Comparison of ENCODE assay signal across 8 cellular contexts in the genomic region with DNA sequence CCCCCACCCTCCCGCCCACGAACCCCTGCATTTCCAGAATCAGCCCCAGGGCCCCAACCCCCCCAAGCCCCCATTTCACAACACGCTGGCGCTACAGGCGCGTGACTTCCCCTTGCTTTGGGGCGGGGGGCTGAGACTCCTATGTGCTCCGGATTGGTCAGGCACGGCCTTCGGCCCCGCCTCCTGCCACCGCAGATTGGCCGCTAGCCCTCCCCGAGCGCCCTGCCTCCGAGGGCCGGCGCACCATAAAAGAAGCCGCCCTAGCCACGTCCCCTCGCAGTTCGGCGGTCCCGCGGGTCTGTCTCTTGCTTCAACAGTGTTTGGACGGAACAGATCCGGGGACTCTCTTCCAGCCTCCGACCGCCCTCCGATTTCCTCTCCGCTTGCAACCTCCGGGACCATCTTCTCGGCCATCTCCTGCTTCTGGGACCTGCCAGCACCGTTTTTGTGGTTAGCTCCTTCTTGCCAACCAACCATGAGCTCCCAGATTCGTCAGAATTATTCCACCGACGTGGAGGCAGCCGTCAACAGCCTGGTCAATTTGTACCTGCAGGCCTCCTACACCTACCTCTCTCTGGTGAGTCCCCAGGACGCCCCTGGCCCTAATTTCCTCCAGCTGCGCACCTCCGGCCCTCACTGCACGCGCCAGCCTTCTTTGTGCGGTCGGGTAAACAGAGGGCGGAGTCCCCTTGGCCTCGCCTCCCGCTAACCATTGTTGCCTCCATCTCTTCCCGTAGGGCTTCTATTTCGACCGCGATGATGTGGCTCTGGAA. TPM values are rescaled to one million over a fixed set of nuclear protein-coding genes. Genes with fewer than 3 reads are reported as not detected.
DNase-seq lines count a peak whose midpoint lies in the region; ATAC-seq and TF ChIP-seq lines count a peak whose summit lies in the region.

A gene (plus strand): TSS at position 277 of the 773 bp plus-strand sequence. CDS start 199 bp downstream, at position 476.

- H3K27ac Mint-ChIP-seq in activated T-helper 1 cell treated with anti-CD3 and anti-CD28 coated beads, Interleukin-12 subunit alpha, Interleukin-12 subunit beta, Interleukin-2, Interleukin-4 antibody, amounts not matched to agents 30 ng/mL and 10 ng/mL and 1 ng/mL, durations not matched to agents 14 hours and 24 hours and 36 hours: peak within 1 kb of the TSS; percentile 96
- peak within 1 kb of the TSS; percentile 96 to 99 (median 98) for H3K27ac Mint-ChIP-seq in naive B cell
- H3K27ac Mint-ChIP-seq in stimulated activated effector memory CD8-positive, alpha-beta T cell treated with anti-CD3 and anti-CD28 coated beads, Interleukin-12 subunit alpha, Interleukin-12 subunit beta, amount 100 ng/mL, for 72 hours: peak within 1 kb of the TSS; percentile 100

- H3K36me3 Mint-ChIP-seq in activated T-helper 1 cell treated with anti-CD3 and anti-CD28 coated beads, Interleukin-12 subunit alpha, Interleukin-12 subunit beta, Interleukin-2, Interleukin-4 antibody, amounts not matched to agents 30 ng/mL and 10 ng/mL and 1 ng/mL, durations not matched to agents 14 hours and 24 hours and 36 hours (ENCODE audit: low read depth): peaks cover 25% of the 10 kb centered on the region
- peaks cover 5 to 12% of the 10 kb centered on the region in 2 donors for H3K36me3 Mint-ChIP-seq in naive B cell
- peaks cover 100% of the 10 kb centered on the region for H3K36me3 Mint-ChIP-seq in stimulated activated effector memory CD8-positive, alpha-beta T cell treated with anti-CD3 and anti-CD28 coated beads, Interleukin-12 subunit alpha, Interleukin-12 subunit beta, amount 100 ng/mL, for 72 hours

- peak in 3 of 4 donors; percentile 33 to 99 (median 99) for TF ChIP-seq POLR2A in esophagus squamous epithelium (IDR thresholded peaks at IDR 0.05)

- H3K4me1 ChIP-seq in esophagus squamous epithelium: peaks cover 43 to 72% (median 44%) of the 10 kb centered on the region in 3 donors

- ATAC-seq in GM21825 (IDR thresholded peaks at IDR 0.05; ENCODE audit: unreplicated experiment): peak; percentile 53
- ATAC-seq in naive B cell (ENCODE audit: low read depth in 2 of 2): peak; percentile 84 to 86
- ATAC-seq in stimulated activated effector memory CD8-positive, alpha-beta T cell treated with anti-CD3 and anti-CD28 coated beads, Interleukin-12 subunit alpha, Interleukin-12 subunit beta, amount 100 ng/mL, for 72 hours: peak; percentile 80

- peak within 1 kb of the TSS; percentile 84 to 95 (median 94) for H3K27ac ChIP-seq in esophagus squamous epithelium

- H3K27me3 Mint-ChIP-seq in activated T-helper 1 cell treated with anti-CD3 and anti-CD28 coated beads, Interleukin-12 subunit alpha, Interleukin-12 subunit beta, Interleukin-2, Interleukin-4 antibody, amounts not matched to agents 30 ng/mL and 10 ng/mL and 1 ng/mL, durations not matched to agents 14 hours and 24 hours and 36 hours (ENCODE audit: insufficient read depth): no peaks in the 10 kb centered on the region
- no peaks in the 10 kb centered on the region for H3K27me3 Mint-ChIP-seq in naive B cell

- DNase-seq in DMS79 treated with DMSO at 0.1 percent for 48 hours (lab: John Stamatoyannopoulos, UW) (peak; percentile 89), Kasumi-1 (lab: John Stamatoyannopoulos, UW) (peak; percentile 94 to 96), RPMI8226 (peak; percentile 95), esophagus squamous epithelium (lab: John Stamatoyannopoulos, UW) (peak; percentile 90), naive B cell (peak; percentile 93)
- peak; percentile 91 for DNase-seq in activated T-helper 1 cell treated with anti-CD3 and anti-CD28 coated beads, Interleukin-12 subunit alpha, Interleukin-12 subunit beta, Interleukin-2, Interleukin-4 antibody, amounts not matched to agents 30 ng/mL and 10 ng/mL and 1 ng/mL, durations not matched to agents 14 hours and 24 hours and 36 hours (ENCODE audit: low spot score)
- peak; percentile 91 to 96 for DNase-seq in stimulated activated effector memory CD8-positive, alpha-beta T cell treated with anti-CD3 and anti-CD28 coated beads, Interleukin-12 subunit alpha, Interleukin-12 subunit beta, amount 100 ng/mL, for 72 hours (ENCODE audit: low spot score in 2 of 2)

- H3K36me3 ChIP-seq in esophagus squamous epithelium: peaks cover 17 to 43% (median 19%) of the 10 kb centered on the region in 3 donors

- peaks cover 58% of the 10 kb centered on the region for H3K4me1 Mint-ChIP-seq in activated T-helper 1 cell treated with anti-CD3 and anti-CD28 coated beads, Interleukin-12 subunit alpha, Interleukin-12 subunit beta, Interleukin-2, Interleukin-4 antibody, amounts not matched to agents 30 ng/mL and 10 ng/mL and 1 ng/mL, durations not matched to agents 14 hours and 24 hours and 36 hours (ENCODE audit: low read depth)
- H3K4me1 Mint-ChIP-seq in naive B cell: peaks cover 63 to 70% (median 64%) of the 10 kb centered on the region in 3 donors
- H3K4me1 Mint-ChIP-seq in stimulated activated effector memory CD8-positive, alpha-beta T cell treated with anti-CD3 and anti-CD28 coated beads, Interleukin-12 subunit alpha, Interleukin-12 subunit beta, amount 100 ng/mL, for 72 hours: peaks cover 74% of the 10 kb centered on the region

- intact Hi-C loops in activated T-helper 1 cell treated with anti-CD3 and anti-CD28 coated beads, Interleukin-12 subunit alpha, Interleukin-12 subunit beta, Interleukin-2, Interleukin-4 antibody, amounts not matched to agents 30 ng/mL and 10 ng/mL and 1 ng/mL, durations not matched to agents 14 hours and 24 hours and 36 hours (cut with micrococcal nuclease): loop anchor here (1.0 to 10.0 kb wide), 9 partner anchors 11 to 496 kb away; a partner anchor contains a TSS
- intact Hi-C loops in esophagus squamous epithelium (cut with DNase I): no loop called here

- no peaks in the 10 kb centered on the region for H3K27me3 ChIP-seq in esophagus squamous epithelium

- peak in 1 of 6 experiments; percentile 1 for TF ChIP-seq CTCF in esophagus squamous epithelium (IDR thresholded peaks at IDR 0.05)

- WGBS in esophagus squamous epithelium, 2 donors: 0 to 1% methylated on average over 24 to 31 of the region's 52 CpGs

- no peaks in the 10 kb centered on the region for H3K9me3 Mint-ChIP-seq in activated T-helper 1 cell treated with anti-CD3 and anti-CD28 coated beads, Interleukin-12 subunit alpha, Interleukin-12 subunit beta, Interleukin-2, Interleukin-4 antibody, amounts not matched to agents 30 ng/mL and 10 ng/mL and 1 ng/mL, durations not matched to agents 14 hours and 24 hours and 36 hours
- peaks cover 0 to 2% (median 0%) of the 10 kb centered on the region in 7 donors for H3K9me3 Mint-ChIP-seq in naive B cell
- no peaks in the 10 kb centered on the region for H3K9me3 Mint-ChIP-seq in stimulated activated effector memory CD8-positive, alpha-beta T cell treated with anti-CD3 and anti-CD28 coated beads, Interleukin-12 subunit alpha, Interleukin-12 subunit beta, amount 100 ng/mL, for 72 hours

- no peaks in the 10 kb centered on the region for H3K9me3 ChIP-seq in esophagus squamous epithelium

- peak within 1 kb of the TSS; percentile 95 for H3K4me3 Mint-ChIP-seq in activated T-helper 1 cell treated with anti-CD3 and anti-CD28 coated beads, Interleukin-12 subunit alpha, Interleukin-12 subunit beta, Interleukin-2, Interleukin-4 antibody, amounts not matched to agents 30 ng/mL and 10 ng/mL and 1 ng/mL, durations not matched to agents 14 hours and 24 hours and 36 hours
- peak within 1 kb of the TSS; percentile 96 to 100 (median 98) for H3K4me3 Mint-ChIP-seq in naive B cell
- peak within 1 kb of the TSS; percentile 100 for H3K4me3 Mint-ChIP-seq in stimulated activated effector memory CD8-positive, alpha-beta T cell treated with anti-CD3 and anti-CD28 coated beads, Interleukin-12 subunit alpha, Interleukin-12 subunit beta, amount 100 ng/mL, for 72 hours

- peak within 1 kb of the TSS; percentile 68 to 97 (median 84) for H3K4me3 ChIP-seq in esophagus squamous epithelium

RNA-seq across cellular contexts. Expression of the gene that starts here (rescaled TPM):
- total RNA-seq in activated T-helper 1 cell treated with anti-CD3 and anti-CD28 coated beads, Interleukin-12 subunit alpha, Interleukin-12 subunit beta, Interleukin-2, Interleukin-4 antibody, amounts not matched to agents 30 ng/mL and 10 ng/mL and 1 ng/mL, durations not matched to agents 14 hours and 24 hours and 36 hours: 651 and 662 TPM in 2 replicates
- total RNA-seq in esophagus squamous epithelium: 1,000 to 10,000 TPM in 3 of 4 donors, 100 to 1,000 TPM in 1; 556 to 2,127 (median 1,494) TPM
- 1,000 to 10,000 TPM; 5,752 to 7,301 (median 6,284) TPM for polyA plus RNA-seq in naive B cell (ENCODE audit: low read depth in 6 of 6)

Comparison
In these comparisons a context has a peak if more than half of its experiments do, and no peak if none do; other contexts are left out.
1. Peak in every context shown above with its lines: DNase-seq, ATAC-seq, H3K4me3 ChIP-seq and H3K27ac ChIP-seq.